ENCODE assay signal across 11 cellular contexts in the genomic region with DNA sequence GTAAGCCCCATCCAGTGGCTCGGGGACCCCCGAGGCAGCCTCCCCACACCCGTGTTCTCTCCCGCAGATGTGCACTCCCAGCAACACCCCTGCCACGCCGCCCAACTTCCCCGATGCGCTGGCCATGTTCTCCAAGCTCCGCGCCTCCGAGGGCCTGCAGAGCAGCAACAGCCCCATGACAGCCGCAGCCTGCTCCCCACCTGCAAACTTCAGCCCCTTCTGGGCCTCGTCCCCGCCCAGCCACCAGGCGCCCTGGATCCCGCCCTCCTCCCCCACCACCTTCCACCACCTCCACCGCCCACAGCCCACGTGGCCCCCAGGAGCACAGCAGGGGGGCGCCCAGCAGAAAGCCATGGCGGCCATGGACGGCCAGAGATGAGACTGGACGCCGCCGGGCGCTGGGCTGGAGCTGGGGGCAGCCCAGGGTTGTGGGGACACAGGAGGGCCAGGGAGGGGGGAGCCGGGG. TPM values are rescaled to one million over a fixed set of nuclear protein-coding genes. Genes with fewer than 3 reads are reported as not detected.
DNase-seq lines count a peak whose midpoint lies in the region; ATAC-seq, FAIRE-seq and TF ChIP-seq lines count a peak whose summit lies in the region.
"Had no signal": no experiment of that assay in that cellular context is flagged by ENCODE, and none has a peak within 500 bp of the region (broad histone marks: within the 10 kb centered on the region; RNA-seq: fewer than 3 reads in every experiment).

No MANE protein-coding gene starts in this region.

- peaks cover 46% of the 10 kb centered on the region for H3K79me2 ChIP-seq in MM.1S (ENCODE audit: low read length)

- H3K27ac ChIP-seq in MM.1S (ENCODE audit: low read length) = no peak overlapping the region

- H3K27me3 Mint-ChIP-seq in T-helper 17 cell = no peaks in the 10 kb centered on the region

- peak overlapping the region; percentile 97 for H3K27ac Mint-ChIP-seq in T-helper 17 cell

- no peak for TF ChIP-seq CTCF in MM.1S (IDR thresholded peaks at IDR 0.05; ENCODE audit: low read length)

- peaks cover 27% of the 10 kb centered on the region for H3K4me1 ChIP-seq in MM.1S (ENCODE audit: low read length)

- ATAC-seq in T-helper 17 cell (no peak), GM18498 (IDR thresholded peaks at IDR 0.05; ENCODE audit: unreplicated experiment) (no peak), GM18511 (IDR thresholded peaks at IDR 0.05; ENCODE audit: unreplicated experiment) (no peak)

- H3K4me2 ChIP-seq in MM.1S (ENCODE audit: low read depth, low read length) = no peak overlapping the region

- H3K4me3 ChIP-seq in MM.1S (ENCODE audit: low read length) = no peak overlapping the region

- peaks cover 4% of the 10 kb centered on the region for H3K36me3 Mint-ChIP-seq in T-helper 17 cell (ENCODE audit: low read depth)

- peaks cover 44% of the 10 kb centered on the region for H3K4me1 Mint-ChIP-seq in T-helper 17 cell

- no peaks in the 10 kb centered on the region for H3K9me2 ChIP-seq in MM.1S (replicated peaks; ENCODE audit: insufficient read depth, low read length)

- no peak for FAIRE-seq in urothelium cell line (lab: Jason Lieb, UNC)

- H4K20me1 ChIP-seq in MM.1S (ENCODE audit: insufficient read depth, low read length) = no peaks in the 10 kb centered on the region

- H2AFZ ChIP-seq in MM.1S (ENCODE audit: low read length) = no peak overlapping the region

- no peaks in the 10 kb centered on the region for H3K9me3 ChIP-seq in T-helper 17 cell (ENCODE audit: control insufficient read depth, low read length, poor library complexity, severe bottlenecking)
- no peaks in the 10 kb centered on the region for H3K9me3 ChIP-seq in MM.1S (replicated peaks; ENCODE audit: insufficient read depth, low read length)

- no peak overlapping the region for H3K9ac ChIP-seq in MM.1S (ENCODE audit: low read length)

- 0 out of 2 replicates have a peak, but pooled peaks cover 6% of the 10 kb centered on the region for H3K36me3 ChIP-seq in MM.1S (replicated peaks; ENCODE audit: insufficient read depth, low read length)

- peaks cover 57% of the 10 kb centered on the region for H3F3A ChIP-seq in MM.1S (ENCODE audit: insufficient read depth, low read length)

- H3K27me3 ChIP-seq in MM.1S (replicated peaks; ENCODE audit: insufficient read depth, low read length) = no peaks in the 10 kb centered on the region

- peak; percentile 54 for DNase-seq in stimulated activated CD4-positive, alpha-beta T cell treated with anti-CD3 and anti-CD28 coated beads, Interleukin-15, amount 100 ng/mL, for 24 hours
- DNase-seq in stimulated activated CD4-positive, alpha-beta T cell treated with anti-CD3 and anti-CD28 coated beads, Interleukin-4, amount 100 ng/mL, for 4 hours = no peak
- DNase-seq in T-helper 17 cell (no peak), islet precursor cell (peak; percentile 56), urothelium cell line (ENCODE audit: low spot score) (no peak), MM.1S (no peak)
- DNase-seq: C1 segment of cervical spinal cord, NCI-H1048, SHP77 had no signal

- peak overlapping the region; percentile 96 for H3K4me3 Mint-ChIP-seq in T-helper 17 cell

RNA-seq across cellular contexts. Expression of gene UBALD2, which starts 5.0 kb away (rescaled TPM):
- 100 to 1,000 TPM; 201 to 252 TPM for total RNA-seq in T-helper 17 cell

RNA-seq across cellular contexts. Expression of gene RNF157, which starts 29.9 kb away (rescaled TPM):
- 10 to 100 TPM; 43.5 to 45.3 TPM for total RNA-seq in T-helper 17 cell

RNA-seq across cellular contexts. Expression of gene QRICH2, which starts 37.9 kb away (rescaled TPM):
- total RNA-seq in T-helper 17 cell = 1 to 10 TPM; 1.7 to 3.6 TPM

Comparison
In these comparisons a context has a peak if more than half of its experiments do, and no peak if none do; other contexts are left out.
1. DNase-seq: peak in stimulated activated CD4-positive, alpha-beta T cell treated with anti-CD3 and anti-CD28 coated beads, Interleukin-15, amount 100 ng/mL, for 24 hours (single experiment) and islet precursor cell (single experiment); none in stimulated activated CD4-positive, alpha-beta T cell treated with anti-CD3 and anti-CD28 coated beads, Interleukin-4, amount 100 ng/mL, for 4 hours (0 of 2), T-helper 17 cell (0 of 3), urothelium cell line (single experiment) and MM.1S (single experiment).